ENCODE assay signal across 9 cellular contexts in the genomic region with DNA sequence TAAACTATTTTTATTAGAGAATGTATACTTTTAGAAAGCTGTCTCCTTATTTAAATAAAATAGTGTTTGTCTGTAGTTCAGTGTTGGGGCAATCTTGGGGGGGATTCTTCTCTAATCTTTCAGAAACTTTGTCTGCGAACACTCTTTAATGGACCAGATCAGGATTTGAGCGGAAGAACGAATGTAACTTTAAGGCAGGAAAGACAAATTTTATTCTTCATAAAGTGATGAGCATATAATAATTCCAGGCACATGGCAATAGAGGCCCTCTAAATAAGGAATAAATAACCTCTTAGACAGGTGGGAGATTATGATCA. TPM values are rescaled to one million over a fixed set of nuclear protein-coding genes. Genes with fewer than 3 reads are reported as not detected.
DNase-seq lines count a peak whose midpoint lies in the region; ATAC-seq, FAIRE-seq and TF ChIP-seq lines count a peak whose summit lies in the region.
"Had no signal": no experiment of that assay in that cellular context is flagged by ENCODE, and none has a peak within 500 bp of the region (broad histone marks: within the 10 kb centered on the region; RNA-seq: fewer than 3 reads in every experiment).

No MANE protein-coding gene starts in this region.

- H2AFZ ChIP-seq in ACC112 (ENCODE audit: low read length, unreplicated experiment), result no peak overlapping the region

- H3K4me3 ChIP-seq in ACC112 (ENCODE audit: low read depth, low read length), result peak overlapping the region; percentile 98
- peak overlapping the region; percentile 96 for H3K4me3 ChIP-seq in HUES64 (ENCODE audit: low read length)
- peak overlapping the region; percentile 74 to 93 for H3K4me3 ChIP-seq in cardiac fibroblast (replicated peaks in 1 of 2; ENCODE audit: low read depth in 2 of 2, low read length in 2 of 2)
- peak overlapping the region; percentile 99 for H3K4me3 ChIP-seq in mucosa of stomach (ENCODE audit: low read length)

- H3K36me3 ChIP-seq in ACC112 (ENCODE audit: insufficient read depth, low read length) (peaks cover 75% of the 10 kb centered on the region), HUES64 (ENCODE audit: insufficient read depth, low read length) (peaks cover 69% of the 10 kb centered on the region), mucosa of stomach (ENCODE audit: control insufficient read depth, insufficient read depth, low read length) (peaks cover 52% of the 10 kb centered on the region)

- no peak for ATAC-seq in HG02973 (IDR thresholded peaks at IDR 0.05; ENCODE audit: unreplicated experiment)

- WGBS in HUES64, result 50% methylated on average over 3 of the region's 3 CpGs

- no peak for TF ChIP-seq POLR2A in GM12892 (IDR thresholded peaks at IDR 0.05; ENCODE audit: low read depth, low read length)

- H3K4me1 ChIP-seq in ACC112 (ENCODE audit: control insufficient read depth, insufficient read depth, low read length, unreplicated experiment), result peaks cover 5% of the 10 kb centered on the region
- peaks cover 19% of the 10 kb centered on the region; the same call in 1 of the 2 replicates for H3K4me1 ChIP-seq in HUES64 (ENCODE audit: insufficient read depth, low read length)
- H3K4me1 ChIP-seq in mucosa of stomach (ENCODE audit: control insufficient read depth, insufficient read depth, low read length), result peaks cover 39% of the 10 kb centered on the region

- H3K27me3 ChIP-seq in ACC112 (ENCODE audit: insufficient read depth, low read length), result no peaks in the 10 kb centered on the region
- H3K27me3 ChIP-seq in HUES64 (ENCODE audit: insufficient read depth, low read length), result no peaks in the 10 kb centered on the region
- H3K27me3 ChIP-seq in mucosa of stomach (ENCODE audit: control insufficient read depth, insufficient read depth, low read length), result no peaks in the 10 kb centered on the region

- peak overlapping the region; percentile 100 for H3K9ac ChIP-seq in HUES64 (ENCODE audit: low read depth, low read length)
- H3K9ac ChIP-seq in mucosa of stomach (ENCODE audit: low read length), result peak overlapping the region; percentile 99

- FAIRE-seq in GM12892 (lab: Jason Lieb, UNC) (no peak), urothelium cell line (lab: Jason Lieb, UNC) (no peak)

- peak; percentile 56 to 66 for DNase-seq in cardiac fibroblast (ENCODE audit: low read depth in 2 of 2)
- no peak for DNase-seq in germinal center (ENCODE audit: low spot score)
- DNase-seq in GM12892 (ENCODE audit: insufficient read length), result no peak
- DNase-seq in urothelium cell line (ENCODE audit: low spot score), result no peak
- DNase-seq: NCI-H1694 had no signal

- TF ChIP-seq CTCF in cardiac fibroblast (IDR thresholded peaks at IDR 0.05; ENCODE audit: low read depth, low read length), result no peak

- peaks cover 78% of the 10 kb centered on the region for H3K79me2 ChIP-seq in ACC112 (ENCODE audit: control insufficient read depth, insufficient read depth, low read length, unreplicated experiment)

- peak overlapping the region; percentile 99 for H3K27ac ChIP-seq in ACC112 (ENCODE audit: low read depth, low read length)
- no peak overlapping the region for H3K27ac ChIP-seq in HUES64 (ENCODE audit: low read depth, low read length)

- H3K9me3 ChIP-seq in HUES64 (ENCODE audit: insufficient read depth, low read depth, low read length), result no peaks in the 10 kb centered on the region
- H3K9me3 ChIP-seq in mucosa of stomach (ENCODE audit: control insufficient read depth, low read length), result no peaks in the 10 kb centered on the region

RNA-seq across cellular contexts. Expression of a gene that starts 4.7 kb away (rescaled TPM):
- polyA plus RNA-seq in HUES64 (2013, experiment 1 of 2), result 392 TPM
- 461 TPM for polyA plus RNA-seq in HUES64 (2013, experiment 2 of 2)
- polyA plus RNA-seq in GM12892 (2012; ENCODE audit: missing spikeins), result 5,443 TPM

RNA-seq across cellular contexts. Expression of a gene that starts 21.3 kb away (rescaled TPM):
- 39.3 TPM for polyA plus RNA-seq in HUES64 (2013, experiment 1 of 2)
- 42.5 TPM for polyA plus RNA-seq in HUES64 (2013, experiment 2 of 2)
- polyA plus RNA-seq in GM12892 (2012; ENCODE audit: missing spikeins), result 24.6 TPM

RNA-seq across cellular contexts. Expression of a gene that starts 54.6 kb away (rescaled TPM):
- polyA plus RNA-seq in HUES64 (2013, experiment 1 of 2), result 5.0 TPM
- 7.1 TPM for polyA plus RNA-seq in HUES64 (2013, experiment 2 of 2)
- 3.7 TPM for polyA plus RNA-seq in GM12892 (2012; ENCODE audit: missing spikeins)

Comparison
In these comparisons a context has a peak if more than half of its experiments do, and no peak if none do; other contexts are left out.
1. DNase-seq: peak in cardiac fibroblast (2 of 2); none in germinal center (single experiment), GM12892 (single experiment) and urothelium cell line (single experiment).
2. Peak in every context shown above with its lines, with median percentiles within 50 percentile points of each other: H3K4me3 ChIP-seq.